Comparison of ENCODE assay signal across 2 cellular contexts in genomic region chr12:49636574-49636973, GRCh38.
TF ChIP-seq lines count a peak whose summit lies in the region.

No MANE protein-coding gene starts in this region.

TF ChIP-seq in H1, 55 proteins besides CTCF, POLR2A, EP300 and RAD21:
- TF ChIP-seq POLR2AphosphoS5 (IDR thresholded peaks at IDR 0.05; ENCODE audit: low read depth, low read length) (0 out of 2 replicates have a peak, but pooled peaks have one; percentile 42), ZNF274 (IDR thresholded peaks at IDR 0.05; ENCODE audit: borderline replicate concordance, extremely low read depth, low read length) (no peak), NANOG (IDR thresholded peaks at IDR 0.05; ENCODE audit: insufficient read depth, low read depth, low read length, poor library complexity, severe bottlenecking) (no peak), CHD2 (IDR thresholded peaks at IDR 0.05; ENCODE audit: low read length) (no peak), CHD1 (IDR thresholded peaks at IDR 0.05; ENCODE audit: low read depth, low read length) (no peak), GTF2F1 (IDR thresholded peaks at IDR 0.05; ENCODE audit: borderline replicate concordance, low read depth, low read length) (no peak)
- TF ChIP-seq, protein P1, sequence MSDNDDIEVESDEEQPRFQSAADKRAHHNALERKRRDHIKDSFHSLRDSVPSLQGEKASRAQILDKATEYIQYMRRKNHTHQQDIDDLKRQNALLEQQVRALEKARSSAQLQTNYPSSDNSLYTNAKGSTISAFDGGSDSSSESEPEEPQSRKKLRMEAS (IDR thresholded peaks at IDR 0.05) = no peak
- TF ChIP-seq, protein P2, sequence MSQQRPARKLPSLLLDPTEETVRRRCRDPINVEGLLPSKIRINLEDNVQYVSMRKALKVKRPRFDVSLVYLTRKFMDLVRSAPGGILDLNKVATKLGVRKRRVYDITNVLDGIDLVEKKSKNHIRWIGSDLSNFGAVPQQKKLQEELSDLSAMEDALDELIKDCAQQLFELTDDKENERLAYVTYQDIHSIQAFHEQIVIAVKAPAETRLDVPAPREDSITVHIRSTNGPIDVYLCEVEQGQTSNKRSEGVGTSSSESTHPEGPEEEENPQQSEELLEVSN (IDR thresholded peaks at IDR 0.05) = no peak

TF ChIP-seq in SK-N-SH treated with all-trans-retinoic acid at 6 μM for 48 hours, 23 proteins besides CTCF, POLR2A, EP300 and RAD21:
- TF ChIP-seq OSR1 (CRISPR knock-in tag; IDR thresholded peaks at IDR 0.05) (no peak), CREB5 (CRISPR knock-in tag; IDR thresholded peaks at IDR 0.05; ENCODE audit: low read depth) (no peak), ZNF8 (CRISPR knock-in tag; IDR thresholded peaks at IDR 0.05) (no peak)
